Comparison of ENCODE assay signal across 8 cellular contexts in genomic region chr1:22861764-22862440, GRCh38.
A peak's percentile ranks its signal among the peaks of the same experiment; 100 is the strongest.
DNase-seq lines count a peak whose midpoint lies in the region; ATAC-seq and TF ChIP-seq lines count a peak whose summit lies in the region.

No MANE protein-coding gene starts in this region.

- peak; percentile 92 for TF ChIP-seq CTCF in AG09309 (IDR thresholded peaks at IDR 0.05; ENCODE audit: control insufficient read depth, insufficient read depth, low read depth, low read length, missing control alignments)
- peak; percentile 71 for TF ChIP-seq CTCF in GM12872 (IDR thresholded peaks at IDR 0.05; ENCODE audit: insufficient read depth, low read depth, low read length)
- TF ChIP-seq CTCF in fibroblast of villous mesenchyme (IDR thresholded peaks at IDR 0.05; ENCODE audit: insufficient read depth, low read depth, low read length): peak; percentile 98
- TF ChIP-seq CTCF in progenitor cell of endocrine pancreas (IDR thresholded peaks at IDR 0.05; ENCODE audit: unreplicated experiment): peak; percentile 99

- H3K27me3 Mint-ChIP-seq in progenitor cell of endocrine pancreas: no peaks in the 10 kb centered on the region

- no peaks in the 10 kb centered on the region for H3K9me3 Mint-ChIP-seq in progenitor cell of endocrine pancreas (ENCODE audit: low read depth)

- DNase-seq in AG09309 (ENCODE audit: low read depth) (peak; percentile 31), RPMI7951 (ENCODE audit: low read depth) (peak; percentile 29), fibroblast of villous mesenchyme (ENCODE audit: low read depth) (peak; percentile 84), progenitor cell of endocrine pancreas (ENCODE audit: low spot score, unreplicated experiment) (peak; percentile 62), NCI-H2107 treated with DMSO at 0.1 percent for 48 hours (lab: John Stamatoyannopoulos, UW; ENCODE audit: unreplicated experiment) (no peak)

- H3K4me1 Mint-ChIP-seq in progenitor cell of endocrine pancreas (ENCODE audit: low read depth): peaks cover 5% of the 10 kb centered on the region

- ATAC-seq in GM19324 (IDR thresholded peaks at IDR 0.05; ENCODE audit: low FRiP score, unreplicated experiment) (no peak), HG03354 (IDR thresholded peaks at IDR 0.05; ENCODE audit: poor library complexity, severe bottlenecking, unreplicated experiment) (no peak)

- H3K4me3 ChIP-seq in AG09309 (ENCODE audit: control insufficient read depth, low read depth, low read length) (no peak overlapping the region), fibroblast of villous mesenchyme (ENCODE audit: low read depth, low read length) (no peak overlapping the region)

- no peak overlapping the region for H3K4me3 Mint-ChIP-seq in progenitor cell of endocrine pancreas (ENCODE audit: low read depth)

- H3K27ac Mint-ChIP-seq in progenitor cell of endocrine pancreas: peak overlapping the region; percentile 62

- H3K36me3 Mint-ChIP-seq in progenitor cell of endocrine pancreas (ENCODE audit: insufficient read depth): peaks cover 11% of the 10 kb centered on the region
